Comparison of ENCODE assay signal across 8 cellular contexts in the genomic region with DNA sequence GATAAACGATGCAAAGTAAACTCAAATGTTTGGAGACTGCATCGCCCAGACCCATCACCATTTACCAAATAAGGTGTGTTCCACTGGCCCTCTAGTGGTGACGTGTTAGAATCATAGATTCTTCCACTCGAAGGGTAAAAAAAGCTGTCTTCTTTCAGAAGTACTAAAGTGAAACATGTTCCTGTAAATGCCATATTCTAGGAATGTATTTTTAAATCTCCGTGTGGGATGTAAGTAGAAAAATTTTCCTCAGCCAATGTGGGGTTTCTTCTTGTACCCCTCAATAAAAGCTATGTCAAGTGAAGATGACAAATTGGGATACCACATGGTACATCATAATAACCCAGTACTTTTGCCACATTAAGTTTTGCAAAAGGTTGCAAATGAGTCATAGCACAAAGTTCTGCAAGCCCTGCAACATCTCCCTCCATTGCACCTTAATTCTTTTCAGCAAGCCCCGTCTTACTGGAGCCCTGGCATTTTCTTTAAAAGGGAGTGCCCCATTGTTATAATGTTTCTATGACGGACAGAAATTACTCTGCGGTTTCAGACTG.
DNase-seq lines count a peak whose midpoint lies in the region; ATAC-seq, FAIRE-seq and TF ChIP-seq lines count a peak whose summit lies in the region.

No MANE protein-coding gene starts in this region.

- H3K27me3 Mint-ChIP-seq in nephron (ENCODE audit: low read depth), result no peaks in the 10 kb centered on the region

- H3K36me3 Mint-ChIP-seq in nephron (ENCODE audit: low read depth), result no peaks in the 10 kb centered on the region

- H3K9me2 ChIP-seq in OCI-LY1 (ENCODE audit: low read depth, low read length), result no peaks in the 10 kb centered on the region

- no peak overlapping the region for H2AFZ ChIP-seq in OCI-LY1 (ENCODE audit: low read length)

- H3K27me3 ChIP-seq in OCI-LY1 (ENCODE audit: insufficient read depth, low read length), result no peaks in the 10 kb centered on the region

- H3K4me2 ChIP-seq in OCI-LY1 (ENCODE audit: low read length), result no peak overlapping the region

- H3K4me3 ChIP-seq in OCI-LY1 (ENCODE audit: low read depth, low read length, poor library complexity, severe bottlenecking) (no peak overlapping the region), lower leg skin (ENCODE audit: low read depth, poor library complexity, severe bottlenecking) (no peak overlapping the region)

- peak; percentile 93 for FAIRE-seq in endometrium (lab: Jason Lieb, UNC)

- H3K36me3 ChIP-seq in OCI-LY1 (ENCODE audit: insufficient read depth, low read length), result no peaks in the 10 kb centered on the region

- no peaks in the 10 kb centered on the region for H3K9me3 ChIP-seq in OCI-LY1 (ENCODE audit: low read length)

- H4K20me1 ChIP-seq in OCI-LY1 (ENCODE audit: insufficient read depth, low read length), result no peaks in the 10 kb centered on the region

- no peak overlapping the region for H3K4me3 Mint-ChIP-seq in nephron

- TF ChIP-seq CTCF in OCI-LY1 (IDR thresholded peaks at IDR 0.05; ENCODE audit: low read length), result peak; percentile 71
- peak; percentile 75 to 78 (median 76) for TF ChIP-seq CTCF in nephron (IDR thresholded peaks at IDR 0.05; ENCODE audit: unreplicated experiment in 3 of 3)
- TF ChIP-seq CTCF in lower leg skin (IDR thresholded peaks at IDR 0.05), result no peak

- H3K27ac Mint-ChIP-seq in nephron, result peak overlapping the region in 1 of 3 experiments; percentile 29

- peaks cover 32% of the 10 kb centered on the region for H3K4me1 Mint-ChIP-seq in nephron

- no peak overlapping the region for H3K27ac ChIP-seq in OCI-LY1 (ENCODE audit: low read depth, low read length, poor library complexity, severe bottlenecking)

- no peaks in the 10 kb centered on the region for H3K9me3 Mint-ChIP-seq in nephron

- intact Hi-C loops in lower leg skin (cut with DNase I; ENCODE audit: low total_unique reads), result no loop called here

- no peaks in the 10 kb centered on the region for H3K4me1 ChIP-seq in OCI-LY1 (ENCODE audit: insufficient read depth, low read length, severe bottlenecking)

- no peaks in the 10 kb centered on the region for H3K79me2 ChIP-seq in OCI-LY1 (ENCODE audit: insufficient read depth, low read length)

- peak; percentile 30 to 74 (median 71) for DNase-seq in NCI-H1417 (lab: John Stamatoyannopoulos, UW)
- DNase-seq in NCI-H1417 treated with DMSO at 0.1 percent for 48 hours (lab: John Stamatoyannopoulos, UW), result no peak
- no peak for DNase-seq in lower leg skin (ENCODE audit: low spot score in 2 of 2)

- WGBS in lower leg skin, 2 donors, result 25 to 29% methylated on average over 8 of the region's 8 CpGs

- no peak overlapping the region for H3K9ac ChIP-seq in OCI-LY1 (ENCODE audit: low read length)

- TF ChIP-seq POLR2A in lower leg skin (IDR thresholded peaks at IDR 0.05), result no peak

- H3F3A ChIP-seq in OCI-LY1 (ENCODE audit: insufficient read depth, low read length), result no peaks in the 10 kb centered on the region

- ATAC-seq in GM19395 (IDR thresholded peaks at IDR 0.05; ENCODE audit: unreplicated experiment), result peak; percentile 88
- ATAC-seq in HG03457 (IDR thresholded peaks at IDR 0.05; ENCODE audit: unreplicated experiment), result peak; percentile 62

Comparison
In these comparisons a context has a peak if more than half of its experiments do, and no peak if none do; other contexts are left out.
1. DNase-seq: peak in NCI-H1417 (3 of 3); none in NCI-H1417 treated with DMSO at 0.1 percent for 48 hours (single experiment) and lower leg skin (0 of 2).
2. CTCF ChIP-seq: peak in OCI-LY1 (single experiment) and nephron (3 of 3); none in lower leg skin (0 of 3).